Comparison of ENCODE assay signal across 16 cellular contexts in the genomic region with DNA sequence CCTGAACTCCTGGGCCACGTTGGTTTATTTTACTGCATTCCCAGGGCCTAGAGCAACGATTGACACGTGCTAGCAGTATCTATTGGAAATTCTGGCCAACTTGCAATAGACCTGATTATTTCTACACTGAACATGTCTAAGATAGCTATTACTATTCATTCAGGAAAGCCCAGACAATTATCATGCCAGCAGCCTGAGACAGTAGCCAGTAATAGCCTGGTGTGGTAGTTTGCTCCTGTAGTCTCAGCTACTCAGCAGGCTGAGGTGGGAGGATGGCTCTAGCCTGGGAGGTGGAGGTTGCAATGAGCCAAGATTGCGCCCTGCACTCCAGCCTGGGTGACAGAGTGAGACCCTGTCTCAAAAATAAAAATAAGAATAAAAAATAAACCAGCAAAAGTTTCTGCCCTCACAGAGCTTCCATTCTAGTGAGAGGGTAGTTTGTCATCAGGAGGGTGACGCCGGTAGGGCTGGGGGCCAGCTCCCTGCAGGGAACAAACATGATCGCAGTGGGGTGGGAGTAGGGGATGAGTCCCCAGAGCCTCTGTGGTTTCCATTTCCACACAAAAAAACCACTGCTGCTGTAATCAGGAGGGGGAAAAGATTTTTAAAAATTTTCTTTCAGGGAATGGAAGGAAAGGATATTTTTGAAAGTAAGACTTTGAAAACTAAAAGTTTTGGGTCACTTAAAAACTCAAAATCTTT. TPM values are rescaled to one million over a fixed set of nuclear protein-coding genes. Genes with fewer than 3 reads are reported as not detected.
DNase-seq lines count a peak whose midpoint lies in the region; ATAC-seq and TF ChIP-seq lines count a peak whose summit lies in the region.
"Had no signal": no experiment of that assay in that cellular context is flagged by ENCODE, and none has a peak within 500 bp of the region (broad histone marks: within the 10 kb centered on the region; RNA-seq: fewer than 3 reads in every experiment).

No MANE protein-coding gene starts in this region.

- peak overlapping the region; percentile 38 for H3K27ac ChIP-seq in CD8-positive, alpha-beta memory T cell (ENCODE audit: low read depth, low read length)
- H3K27ac ChIP-seq in naive thymus-derived CD4-positive, alpha-beta T cell (ENCODE audit: low read depth, low read length) = peak overlapping the region; percentile 64
- no peak overlapping the region for H3K27ac ChIP-seq in sigmoid colon
- H3K27ac ChIP-seq: foreskin keratinocyte, SJSA1, transverse colon had no signal

- intact Hi-C loops in activated CD4-positive, alpha-beta T cell treated with anti-CD3 and anti-CD28 coated beads for 36 hours (cut with DNase I, micrococcal nuclease) = loop anchor here (5.0 kb wide), 3 partner anchors 378 to 1003 kb away; a partner anchor contains a TSS
- intact Hi-C loops in activated T-helper 1 cell treated with anti-CD3 and anti-CD28 coated beads, Interleukin-12 subunit alpha, Interleukin-12 subunit beta, Interleukin-2, Interleukin-4 antibody, amounts not matched to agents 30 ng/mL and 10 ng/mL and 1 ng/mL, durations not matched to agents 14 hours and 24 hours and 36 hours (cut with micrococcal nuclease) = loop anchor here (5.0 kb wide), 3 partner anchors 378 to 518 kb away; a partner anchor contains a TSS
- intact Hi-C loops in naive thymus-derived CD4-positive, alpha-beta T cell (cut with micrococcal nuclease) = no loop called here
- intact Hi-C loops in sigmoid colon (cut with DNase I) = no loop called here

- DNase-seq in activated CD4-positive, alpha-beta T cell treated with anti-CD3 and anti-CD28 coated beads for 36 hours = no peak
- DNase-seq in activated CD4-positive, alpha-beta T cell treated with anti-CD3 and anti-CD28 coated beads for 4 hours = no peak
- DNase-seq in CD8-positive, alpha-beta memory T cell = no peak
- no peak for DNase-seq in activated T-helper 1 cell treated with anti-CD3 and anti-CD28 coated beads, Interleukin-12 subunit alpha, Interleukin-12 subunit beta, Interleukin-2, Interleukin-4 antibody, amounts not matched to agents 30 ng/mL and 10 ng/mL and 1 ng/mL, durations not matched to agents 14 hours and 24 hours and 36 hours (ENCODE audit: low spot score)
- DNase-seq in naive thymus-derived CD4-positive, alpha-beta T cell = no peak
- no peak for DNase-seq in sigmoid colon
- DNase-seq: COR-L47, foreskin keratinocyte, NCI-H1694, NCI-H524 treated with DMSO at 0.1 percent for 48 hours, transverse colon had no signal

- 85 to 91% methylated on average over 7 of the region's 7 CpGs for WGBS in sigmoid colon, 2 donors

- no peak for ATAC-seq in activated CD4-positive, alpha-beta T cell treated with anti-CD3 and anti-CD28 coated beads for 36 hours
- ATAC-seq in naive thymus-derived CD4-positive, alpha-beta T cell = no peak
- ATAC-seq in GM19397 (IDR thresholded peaks at IDR 0.05; ENCODE audit: unreplicated experiment) (no peak), GM19023 (IDR thresholded peaks at IDR 0.05; ENCODE audit: unreplicated experiment) (no peak)
- ATAC-seq: foreskin keratinocyte had no signal

- H3K4me1 ChIP-seq in CD8-positive, alpha-beta memory T cell (ENCODE audit: insufficient read depth, low read length) = peaks cover 72% of the 10 kb centered on the region
- peaks cover 59 to 64% of the 10 kb centered on the region in 2 donors for H3K4me1 ChIP-seq in naive thymus-derived CD4-positive, alpha-beta T cell (ENCODE audit: control insufficient read depth in 2 of 2, insufficient read depth in 2 of 2, low read length in 2 of 2)
- H3K4me1 ChIP-seq in sigmoid colon = peaks cover 0 to under 1% (median 0%) of the 10 kb centered on the region in 4 donors
- H3K4me1 ChIP-seq: SJSA1 had no signal

- H3K36me3 Mint-ChIP-seq in activated CD4-positive, alpha-beta T cell treated with anti-CD3 and anti-CD28 coated beads for 36 hours (ENCODE audit: low read depth) = peaks cover 46% of the 10 kb centered on the region
- peaks cover 13 to 63% (median 29%) of the 10 kb centered on the region in 3 donors for H3K36me3 Mint-ChIP-seq in CD8-positive, alpha-beta memory T cell
- H3K36me3 Mint-ChIP-seq in activated T-helper 1 cell treated with anti-CD3 and anti-CD28 coated beads, Interleukin-12 subunit alpha, Interleukin-12 subunit beta, Interleukin-2, Interleukin-4 antibody, amounts not matched to agents 30 ng/mL and 10 ng/mL and 1 ng/mL, durations not matched to agents 14 hours and 24 hours and 36 hours (ENCODE audit: low read depth) = peaks cover 44% of the 10 kb centered on the region
- H3K36me3 Mint-ChIP-seq in naive thymus-derived CD4-positive, alpha-beta T cell = peaks cover 9 to 45% (median 30%) of the 10 kb centered on the region in 5 donors

- TF ChIP-seq POLR2A in sigmoid colon (IDR thresholded peaks at IDR 0.05) = no peak

- peak overlapping the region; percentile 78 for H3K27ac Mint-ChIP-seq in activated CD4-positive, alpha-beta T cell treated with anti-CD3 and anti-CD28 coated beads for 36 hours
- H3K27ac Mint-ChIP-seq in CD8-positive, alpha-beta memory T cell = peak overlapping the region; percentile 83 to 95 (median 88)
- H3K27ac Mint-ChIP-seq in activated T-helper 1 cell treated with anti-CD3 and anti-CD28 coated beads, Interleukin-12 subunit alpha, Interleukin-12 subunit beta, Interleukin-2, Interleukin-4 antibody, amounts not matched to agents 30 ng/mL and 10 ng/mL and 1 ng/mL, durations not matched to agents 14 hours and 24 hours and 36 hours = peak overlapping the region; percentile 90
- H3K27ac Mint-ChIP-seq in naive thymus-derived CD4-positive, alpha-beta T cell = peak overlapping the region; percentile 62 to 98 (median 89)

- TF ChIP-seq CTCF in sigmoid colon (IDR thresholded peaks at IDR 0.05) = no peak

- peaks cover 28% of the 10 kb centered on the region for H3K36me3 ChIP-seq in CD8-positive, alpha-beta memory T cell (ENCODE audit: insufficient read depth, low read length)
- H3K36me3 ChIP-seq in naive thymus-derived CD4-positive, alpha-beta T cell (ENCODE audit: control insufficient read depth in 2 of 3, insufficient read depth in 3 of 3, low read length in 3 of 3) = peaks cover 8 to 32% (median 13%) of the 10 kb centered on the region in 3 experiments
- H3K36me3 ChIP-seq in sigmoid colon = peaks cover 0 to 6% (median 3%) of the 10 kb centered on the region in 4 donors

- no peaks in the 10 kb centered on the region for H3K27me3 ChIP-seq in CD8-positive, alpha-beta memory T cell (ENCODE audit: insufficient read depth, low read length, poor library complexity, severe bottlenecking)
- H3K27me3 ChIP-seq in naive thymus-derived CD4-positive, alpha-beta T cell (ENCODE audit: control insufficient read depth in 2 of 2, insufficient read depth in 2 of 2, low read length in 2 of 2) = no peaks in the 10 kb centered on the region
- H3K27me3 ChIP-seq in sigmoid colon = no peaks in the 10 kb centered on the region
- H3K27me3 ChIP-seq: foreskin keratinocyte, SJSA1, transverse colon had no signal

- POLR2A ChIA-PET in activated CD4-positive, alpha-beta T cell treated with anti-CD3 and anti-CD28 coated beads for 36 hours (lab: Charles Lee) = interaction anchor here (0.6 to 0.7 kb wide), 3 partner anchors 17 to 1009 kb away, joined by 3 to 6 read pairs (median 3); a partner anchor contains a TSS
- POLR2A ChIA-PET in CD8-positive, alpha-beta memory T cell (lab: Charles Lee) = interaction anchor here (0.6 to 2.1 kb wide), 2 partner anchors 11 to 81 kb away, joined by 3 to 10 read pairs; no protein-coding TSS in a partner anchor
- POLR2A ChIA-PET in naive thymus-derived CD4-positive, alpha-beta T cell (lab: Charles Lee) = interaction anchor here (0.6 to 8.1 kb wide), 9 partner anchors 10 to 101 kb away, joined by 3 to 77 read pairs (median 3); no protein-coding TSS in a partner anchor

- CTCF ChIA-PET in activated CD4-positive, alpha-beta T cell treated with anti-CD3 and anti-CD28 coated beads for 36 hours (lab: Charles Lee) = interaction anchor here (0.7 to 4.9 kb wide), 14 partner anchors 14 to 100 kb away, joined by 3 to 32 read pairs (median 3); a partner anchor contains a TSS
- CTCF ChIA-PET in CD8-positive, alpha-beta memory T cell (lab: Charles Lee) = interaction anchor here (0.9 to 18.6 kb wide), 5 partner anchors 8 to 31 kb away, joined by 3 to 185 read pairs (median 7); no protein-coding TSS in a partner anchor
- CTCF ChIA-PET in naive thymus-derived CD4-positive, alpha-beta T cell (lab: Charles Lee) = interaction anchor here (0.9 to 8.9 kb wide), 6 partner anchors 11 to 99 kb away, joined by 3 to 64 read pairs (median 4); a partner anchor contains a TSS

- no peaks in the 10 kb centered on the region for H3K27me3 Mint-ChIP-seq in activated CD4-positive, alpha-beta T cell treated with anti-CD3 and anti-CD28 coated beads for 36 hours
- no peaks in the 10 kb centered on the region for H3K27me3 Mint-ChIP-seq in CD8-positive, alpha-beta memory T cell
- H3K27me3 Mint-ChIP-seq in activated T-helper 1 cell treated with anti-CD3 and anti-CD28 coated beads, Interleukin-12 subunit alpha, Interleukin-12 subunit beta, Interleukin-2, Interleukin-4 antibody, amounts not matched to agents 30 ng/mL and 10 ng/mL and 1 ng/mL, durations not matched to agents 14 hours and 24 hours and 36 hours (ENCODE audit: insufficient read depth) = no peaks in the 10 kb centered on the region
- no peaks in the 10 kb centered on the region for H3K27me3 Mint-ChIP-seq in naive thymus-derived CD4-positive, alpha-beta T cell

- H3K4me1 Mint-ChIP-seq in activated CD4-positive, alpha-beta T cell treated with anti-CD3 and anti-CD28 coated beads for 36 hours = peaks cover 76% of the 10 kb centered on the region
- H3K4me1 Mint-ChIP-seq in CD8-positive, alpha-beta memory T cell = peaks cover 72 to 75% (median 73%) of the 10 kb centered on the region in 3 donors
- peaks cover 85% of the 10 kb centered on the region for H3K4me1 Mint-ChIP-seq in activated T-helper 1 cell treated with anti-CD3 and anti-CD28 coated beads, Interleukin-12 subunit alpha, Interleukin-12 subunit beta, Interleukin-2, Interleukin-4 antibody, amounts not matched to agents 30 ng/mL and 10 ng/mL and 1 ng/mL, durations not matched to agents 14 hours and 24 hours and 36 hours (ENCODE audit: low read depth)
- peaks cover 55 to 87% (median 74%) of the 10 kb centered on the region in 7 donors for H3K4me1 Mint-ChIP-seq in naive thymus-derived CD4-positive, alpha-beta T cell

- H3K9me3 Mint-ChIP-seq in activated CD4-positive, alpha-beta T cell treated with anti-CD3 and anti-CD28 coated beads for 36 hours (ENCODE audit: low read depth) = no peaks in the 10 kb centered on the region
- no peaks in the 10 kb centered on the region for H3K9me3 Mint-ChIP-seq in CD8-positive, alpha-beta memory T cell
- no peaks in the 10 kb centered on the region for H3K9me3 Mint-ChIP-seq in activated T-helper 1 cell treated with anti-CD3 and anti-CD28 coated beads, Interleukin-12 subunit alpha, Interleukin-12 subunit beta, Interleukin-2, Interleukin-4 antibody, amounts not matched to agents 30 ng/mL and 10 ng/mL and 1 ng/mL, durations not matched to agents 14 hours and 24 hours and 36 hours
- H3K9me3 Mint-ChIP-seq in naive thymus-derived CD4-positive, alpha-beta T cell = no peaks in the 10 kb centered on the region

- no peak for TF ChIP-seq EP300 in sigmoid colon (IDR thresholded peaks at IDR 0.05)

- H3K4me3 Mint-ChIP-seq in activated CD4-positive, alpha-beta T cell treated with anti-CD3 and anti-CD28 coated beads for 36 hours = peak overlapping the region; percentile 66
- peak overlapping the region; percentile 79 to 94 (median 92) for H3K4me3 Mint-ChIP-seq in CD8-positive, alpha-beta memory T cell
- peak overlapping the region; percentile 80 for H3K4me3 Mint-ChIP-seq in activated T-helper 1 cell treated with anti-CD3 and anti-CD28 coated beads, Interleukin-12 subunit alpha, Interleukin-12 subunit beta, Interleukin-2, Interleukin-4 antibody, amounts not matched to agents 30 ng/mL and 10 ng/mL and 1 ng/mL, durations not matched to agents 14 hours and 24 hours and 36 hours
- peak overlapping the region; percentile 76 to 90 (median 82) for H3K4me3 Mint-ChIP-seq in naive thymus-derived CD4-positive, alpha-beta T cell
- H3K4me3 Mint-ChIP-seq: neural crest cell had no signal

- H3K9me3 ChIP-seq in CD8-positive, alpha-beta memory T cell (ENCODE audit: low read length) = no peaks in the 10 kb centered on the region
- H3K9me3 ChIP-seq in naive thymus-derived CD4-positive, alpha-beta T cell (ENCODE audit: control insufficient read depth in 2 of 3, low read length in 3 of 3) = no peaks in the 10 kb centered on the region
- H3K9me3 ChIP-seq in sigmoid colon = no peaks in the 10 kb centered on the region
- H3K9me3 ChIP-seq: SJSA1, transverse colon had no signal

- peak overlapping the region; percentile 33 for H3K4me3 ChIP-seq in CD8-positive, alpha-beta memory T cell (ENCODE audit: low read length)
- H3K4me3 ChIP-seq in naive thymus-derived CD4-positive, alpha-beta T cell (ENCODE audit: low read length) = peak overlapping the region; percentile 48
- H3K4me3 ChIP-seq in sigmoid colon = no peak overlapping the region
- H3K4me3 ChIP-seq: GM12878, SJSA1, transverse colon had no signal

RNA-seq across cellular contexts. Expression of a gene that starts 4.3 kb away (rescaled TPM):
- total RNA-seq in activated CD4-positive, alpha-beta T cell treated with anti-CD3 and anti-CD28 coated beads for 36 hours = 10 to 100 TPM; 45.1 to 49.1 TPM
- total RNA-seq in CD8-positive, alpha-beta memory T cell = 10 to 100 TPM; 48.1 to 55.5 TPM
- 108 TPM for polyA plus RNA-seq in CD8-positive, alpha-beta memory T cell
- total RNA-seq in activated T-helper 1 cell treated with anti-CD3 and anti-CD28 coated beads, Interleukin-12 subunit alpha, Interleukin-12 subunit beta, Interleukin-2, Interleukin-4 antibody, amounts not matched to agents 30 ng/mL and 10 ng/mL and 1 ng/mL, durations not matched to agents 14 hours and 24 hours and 36 hours = 40.5 and 40.6 TPM in 2 replicates
- total RNA-seq in naive thymus-derived CD4-positive, alpha-beta T cell = 100 to 1,000 TPM in 3 of 5 experiments, 10 to 100 TPM in 2; 84.9 to 159 (median 150) TPM
- polyA plus RNA-seq in naive thymus-derived CD4-positive, alpha-beta T cell = 10 to 100 TPM; 38.9 to 78.1 TPM
- 10 to 100 TPM in 1 of 4 donors, 1 to 10 TPM in 3; 4.9 to 13.0 (median 8.4) TPM for total RNA-seq in sigmoid colon
- polyA plus RNA-seq in sigmoid colon = 10 to 100 TPM; 15.6 to 28.7 (median 18.7) TPM

Comparison
In these comparisons a context has a peak if more than half of its experiments do, and no peak if none do; other contexts are left out.
1. H3K27ac ChIP-seq: peak in CD8-positive, alpha-beta memory T cell (single experiment) and naive thymus-derived CD4-positive, alpha-beta T cell (single experiment); none in sigmoid colon (0 of 4).
2. H3K4me3 ChIP-seq: peak in CD8-positive, alpha-beta memory T cell (single experiment) and naive thymus-derived CD4-positive, alpha-beta T cell (single experiment); none in sigmoid colon (0 of 4).
3. intact Hi-C loops: an anchor here in activated CD4-positive, alpha-beta T cell treated with anti-CD3 and anti-CD28 coated beads for 36 hours (5.0 kb wide) and activated T-helper 1 cell treated with anti-CD3 and anti-CD28 coated beads, Interleukin-12 subunit alpha, Interleukin-12 subunit beta, Interleukin-2, Interleukin-4 antibody, amounts not matched to agents 30 ng/mL and 10 ng/mL and 1 ng/mL, durations not matched to agents 14 hours and 24 hours and 36 hours (5.0 kb wide); none called in naive thymus-derived CD4-positive, alpha-beta T cell and sigmoid colon.
4. Peak in every context shown above with its lines, with median percentiles within 50 percentile points of each other: H3K27ac Mint-ChIP-seq and H3K4me3 Mint-ChIP-seq.